Comparison of ENCODE assay signal across 8 cellular contexts in the genomic region with DNA sequence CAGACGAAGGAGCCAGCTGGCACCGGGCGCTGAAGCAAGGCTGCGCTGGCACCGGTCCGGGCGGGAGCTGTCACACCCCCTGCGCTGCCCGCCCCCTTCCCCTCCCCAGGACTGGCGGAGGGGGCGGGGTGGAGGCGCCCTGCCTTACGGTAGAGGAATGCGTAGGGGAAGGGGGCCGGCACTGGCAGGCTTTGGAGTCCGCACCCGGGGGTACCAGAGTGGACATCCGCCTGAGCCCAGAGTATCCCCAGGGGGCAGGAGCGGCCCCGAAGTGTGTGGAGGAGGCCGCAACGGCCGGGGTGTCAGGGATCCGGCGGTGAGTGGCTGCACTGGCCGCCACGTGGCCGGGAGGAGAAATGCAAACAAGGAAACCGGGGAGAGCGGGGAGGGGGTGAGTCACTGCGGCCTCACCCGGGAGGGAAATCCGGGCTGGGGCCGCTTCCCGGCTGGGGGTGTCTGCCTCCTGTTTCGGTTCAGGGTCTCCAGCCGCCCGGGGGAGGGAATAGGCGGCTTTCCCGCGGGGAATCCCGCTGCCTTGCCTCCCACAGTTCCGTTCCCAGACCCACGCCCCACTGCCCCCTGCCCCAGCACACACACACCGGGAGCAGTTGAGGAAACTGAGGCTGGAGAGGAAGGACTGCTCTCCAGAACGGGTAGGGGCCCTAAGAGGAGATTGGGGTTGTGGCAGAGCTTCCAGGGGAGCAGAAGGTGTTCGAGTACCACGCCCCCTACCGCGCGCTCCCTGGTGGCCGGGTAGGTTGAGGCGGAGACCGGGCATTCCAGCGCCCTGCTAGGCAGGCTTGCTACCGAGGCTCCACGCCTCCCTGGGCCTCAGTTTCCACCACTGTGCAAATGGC. TPM values are rescaled to one million over a fixed set of nuclear protein-coding genes. Genes with fewer than 3 reads are reported as not detected.
DNase-seq lines count a peak whose midpoint lies in the region; ATAC-seq and TF ChIP-seq lines count a peak whose summit lies in the region.

Gene RAPGEF3 (minus strand): TSS at position 47 of the 857 bp plus-strand sequence. CDS start 324 bp downstream, outside the sequence.

- peaks cover 6 to 40% (median 16%) of the 10 kb centered on the region in 4 donors for H3K4me1 Mint-ChIP-seq in CD4-positive, CD25-positive, alpha-beta regulatory T cell
- H3K4me1 Mint-ChIP-seq in natural killer cell treated with Interleukin-12 subunit alpha and Interleukin-12 subunit beta and Interleukin-15 and Interleukin-18, amount 100 ng/mL, for 72 hours (ENCODE audit: low read depth in 2 of 2) = peaks cover 15 to 16% of the 10 kb centered on the region in 2 donors

- H3K4me3 Mint-ChIP-seq in CD4-positive, CD25-positive, alpha-beta regulatory T cell = peak within 1 kb of the TSS; percentile 37 to 86 (median 82)
- peak within 1 kb of the TSS; percentile 65 for H3K4me3 Mint-ChIP-seq in natural killer cell treated with Interleukin-12 subunit alpha and Interleukin-12 subunit beta and Interleukin-15 and Interleukin-18, amount 100 ng/mL, for 72 hours

- H3K9me3 Mint-ChIP-seq in CD4-positive, CD25-positive, alpha-beta regulatory T cell = peaks cover 0 to 2% (median 0%) of the 10 kb centered on the region in 7 donors
- no peaks in the 10 kb centered on the region for H3K9me3 Mint-ChIP-seq in natural killer cell treated with Interleukin-12 subunit alpha and Interleukin-12 subunit beta and Interleukin-15 and Interleukin-18, amount 100 ng/mL, for 72 hours

- H3K4me3 ChIP-seq in CD4-positive, CD25-positive, alpha-beta regulatory T cell (ENCODE audit: low read depth, low read length) = no peak within 1 kb of the TSS
- H3K4me3 ChIP-seq in fibroblast of the aortic adventitia (ENCODE audit: low read depth, low read length) = peak within 1 kb of the TSS; percentile 69
- H3K4me3 ChIP-seq in stomach smooth muscle (ENCODE audit: low read length in 2 of 2) = peak within 1 kb of the TSS; percentile 83 to 84

- ATAC-seq in CD4-positive, CD25-positive, alpha-beta regulatory T cell (ENCODE audit: low read depth in 2 of 2) = peak; percentile 62 to 70
- ATAC-seq in GM19351 (IDR thresholded peaks at IDR 0.05; ENCODE audit: unreplicated experiment) = peak; percentile 43
- ATAC-seq in natural killer cell treated with Interleukin-12 subunit alpha and Interleukin-12 subunit beta and Interleukin-15 and Interleukin-18, amount 100 ng/mL, for 72 hours = peak; percentile 83 to 90

- peaks cover 26% of the 10 kb centered on the region for H3K4me1 ChIP-seq in CD4-positive, CD25-positive, alpha-beta regulatory T cell (ENCODE audit: control insufficient read depth, insufficient read depth, low read length, poor library complexity, severe bottlenecking)
- H3K4me1 ChIP-seq in stomach smooth muscle (ENCODE audit: control insufficient read depth, insufficient read depth, low read length) = peaks cover 23% of the 10 kb centered on the region

- H3K9me3 ChIP-seq in CD4-positive, CD25-positive, alpha-beta regulatory T cell (ENCODE audit: control insufficient read depth in 2 of 2, low read length in 2 of 2) = no peaks in the 10 kb centered on the region
- H3K9me3 ChIP-seq in stomach smooth muscle (ENCODE audit: control insufficient read depth in 2 of 2, low read length in 2 of 2) = no peaks in the 10 kb centered on the region

- peak; percentile 64 for TF ChIP-seq CTCF in fibroblast of the aortic adventitia (IDR thresholded peaks at IDR 0.05; ENCODE audit: insufficient read depth, low read length)

- no peaks in the 10 kb centered on the region for H3K27me3 ChIP-seq in CD4-positive, CD25-positive, alpha-beta regulatory T cell (ENCODE audit: control insufficient read depth, insufficient read depth, low read length)
- H3K27me3 ChIP-seq in stomach smooth muscle (ENCODE audit: control insufficient read depth in 1 of 2, insufficient read depth in 2 of 2, low read length in 2 of 2) = no peaks in the 10 kb centered on the region

- peak within 1 kb of the TSS; percentile 68 to 82 for H3K9ac ChIP-seq in stomach smooth muscle (ENCODE audit: low read length in 2 of 2)

- DNase-seq in CD4-positive, CD25-positive, alpha-beta regulatory T cell = peak; percentile 48 to 66 (median 62)
- peak; percentile 49 for DNase-seq in HS-5 (ENCODE audit: low read depth)
- peak; percentile 90 for DNase-seq in activated effector memory CD4-positive, alpha-beta T cell treated with anti-CD3 and anti-CD28 coated beads, Interleukin-2, amount 50 U/mL, for 16 hours
- peak; percentile 67 for DNase-seq in fibroblast of the aortic adventitia (ENCODE audit: low read depth)
- DNase-seq in natural killer cell treated with Interleukin-12 subunit alpha and Interleukin-12 subunit beta and Interleukin-15 and Interleukin-18, amount 100 ng/mL, for 72 hours (ENCODE audit: low spot score) = peak; percentile 90

- H3K36me3 Mint-ChIP-seq in CD4-positive, CD25-positive, alpha-beta regulatory T cell = no peaks in the 10 kb centered on the region
- H3K36me3 Mint-ChIP-seq in natural killer cell treated with Interleukin-12 subunit alpha and Interleukin-12 subunit beta and Interleukin-15 and Interleukin-18, amount 100 ng/mL, for 72 hours = no peaks in the 10 kb centered on the region

- peak within 1 kb of the TSS in 1 of 3 donors; percentile 25 for H3K27ac Mint-ChIP-seq in CD4-positive, CD25-positive, alpha-beta regulatory T cell
- no peak within 1 kb of the TSS for H3K27ac Mint-ChIP-seq in natural killer cell treated with Interleukin-12 subunit alpha and Interleukin-12 subunit beta and Interleukin-15 and Interleukin-18, amount 100 ng/mL, for 72 hours

- no peaks in the 10 kb centered on the region for H3K36me3 ChIP-seq in CD4-positive, CD25-positive, alpha-beta regulatory T cell (ENCODE audit: control insufficient read depth, insufficient read depth, low read length)
- no peaks in the 10 kb centered on the region for H3K36me3 ChIP-seq in stomach smooth muscle (ENCODE audit: control insufficient read depth in 2 of 2, insufficient read depth in 2 of 2, low read length in 2 of 2)

- H3K27me3 Mint-ChIP-seq in CD4-positive, CD25-positive, alpha-beta regulatory T cell = peaks cover 4% of the 10 kb centered on the region
- H3K27me3 Mint-ChIP-seq in natural killer cell treated with Interleukin-12 subunit alpha and Interleukin-12 subunit beta and Interleukin-15 and Interleukin-18, amount 100 ng/mL, for 72 hours = peaks cover 0 to 2% of the 10 kb centered on the region in 2 donors

- peak within 1 kb of the TSS; percentile 47 for H3K27ac ChIP-seq in CD4-positive, CD25-positive, alpha-beta regulatory T cell (ENCODE audit: insufficient read depth, low read length, poor library complexity, severe bottlenecking)
- peak within 1 kb of the TSS; percentile 41 for H3K27ac ChIP-seq in stomach smooth muscle (ENCODE audit: low read length)

TF ChIP-seq in PFSK-1, 5 proteins besides CTCF, POLR2A, EP300 and RAD21:
- TF ChIP-seq SIN3A (IDR thresholded peaks at IDR 0.05; ENCODE audit: borderline replicate concordance, insufficient read depth, low read length) (peak; percentile 64; the same call in 1 of the 2 replicates), POLR2AphosphoS5 (IDR thresholded peaks at IDR 0.05; ENCODE audit: low read depth, low read length) (no peak)

RNA-seq across cellular contexts. Expression of gene RAPGEF3, which starts in this region (rescaled TPM):
- total RNA-seq in CD4-positive, CD25-positive, alpha-beta regulatory T cell = 0.79 TPM
- polyA plus RNA-seq in CD4-positive, CD25-positive, alpha-beta regulatory T cell = under 1 TPM in 2 of 4 donors, not detected in 2; 0.10 to 0.14 TPM
- 2.8 TPM for polyA plus RNA-seq in PFSK-1 (2012; ENCODE audit: insufficient read length, low read depth)
- 5.2 and 16.6 TPM in 2 replicates for total RNA-seq in fibroblast of the aortic adventitia (ENCODE audit: low replicate concordance)
- total RNA-seq in natural killer cell treated with Interleukin-12 subunit alpha and Interleukin-12 subunit beta and Interleukin-15 and Interleukin-18, amount 100 ng/mL, for 72 hours = under 1 TPM; 0.19 to 0.25 TPM

Comparison
In these comparisons a context has a peak if more than half of its experiments do, and no peak if none do; other contexts are left out.
1. Peak in DNase-seq, ATAC-seq and H3K27ac ChIP-seq in CD4-positive, CD25-positive, alpha-beta regulatory T cell; RNA of the gene not detected or under 1 TPM.
2. Peak in DNase-seq and ATAC-seq in natural killer cell treated with Interleukin-12 subunit alpha and Interleukin-12 subunit beta and Interleukin-15 and Interleukin-18, amount 100 ng/mL, for 72 hours; RNA of the gene not detected or under 1 TPM.